Comparison of ENCODE assay signal across 8 cellular contexts in the genomic region with DNA sequence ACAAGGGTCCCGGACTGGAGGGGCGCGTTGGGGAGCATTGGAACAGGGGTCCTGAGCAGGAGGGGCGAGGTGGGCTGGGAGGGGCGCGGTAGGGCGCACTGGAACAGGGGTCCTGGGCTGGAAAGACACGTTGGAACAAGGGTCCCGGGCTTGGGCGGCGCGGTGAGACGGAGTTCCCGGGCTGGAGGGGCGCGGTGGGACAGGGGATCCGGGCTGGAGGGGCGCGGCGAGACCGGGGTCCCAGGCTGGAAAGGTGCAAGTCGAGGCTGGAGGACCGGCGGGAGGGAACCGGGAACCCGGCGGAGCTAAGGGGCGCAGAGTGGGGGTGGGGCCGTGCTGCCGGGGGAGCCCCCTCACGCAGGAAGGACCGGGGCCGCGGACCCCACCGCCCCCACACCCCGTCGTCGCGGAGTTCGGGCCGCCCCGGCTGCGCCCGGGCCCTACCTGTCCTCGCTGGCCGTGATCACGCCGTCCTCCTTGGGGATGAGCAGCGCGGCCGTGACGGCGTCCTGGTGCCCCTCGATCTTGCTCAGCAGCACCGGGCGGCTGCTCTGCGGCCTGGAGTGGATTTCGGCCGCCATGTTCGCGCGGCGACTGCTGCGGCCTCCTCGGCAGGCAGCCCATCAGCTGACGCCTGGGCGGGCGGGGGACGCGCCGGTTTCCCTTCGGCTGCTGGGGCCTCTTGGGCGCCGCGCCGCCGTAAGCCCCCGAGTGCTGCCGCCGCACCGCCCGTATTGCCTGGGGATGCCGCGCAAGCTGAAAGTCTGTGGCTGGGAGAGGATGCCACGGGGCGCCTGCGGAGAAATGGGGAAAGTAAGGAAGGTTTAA. TPM values are rescaled to one million over a fixed set of nuclear protein-coding genes. Genes with fewer than 3 reads are reported as not detected.
DNase-seq lines count a peak whose midpoint lies in the region; ATAC-seq and TF ChIP-seq lines count a peak whose summit lies in the region.

A gene with protein sequence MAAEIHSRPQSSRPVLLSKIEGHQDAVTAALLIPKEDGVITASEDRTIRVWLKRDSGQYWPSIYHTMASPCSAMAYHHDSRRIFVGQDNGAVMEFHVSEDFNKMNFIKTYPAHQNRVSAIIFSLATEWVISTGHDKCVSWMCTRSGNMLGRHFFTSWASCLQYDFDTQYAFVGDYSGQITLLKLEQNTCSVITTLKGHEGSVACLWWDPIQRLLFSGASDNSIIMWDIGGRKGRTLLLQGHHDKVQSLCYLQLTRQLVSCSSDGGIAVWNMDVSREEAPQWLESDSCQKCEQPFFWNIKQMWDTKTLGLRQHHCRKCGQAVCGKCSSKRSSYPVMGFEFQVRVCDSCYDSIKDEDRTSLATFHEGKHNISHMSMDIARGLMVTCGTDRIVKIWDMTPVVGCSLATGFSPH (minus strand): TSS at position 632 of the 828 bp plus-strand sequence. CDS start 51 bp downstream, at position 581.

- ATAC-seq in HG03442 (IDR thresholded peaks at IDR 0.05; ENCODE audit: unreplicated experiment) (peak; percentile 60), left lung (peak; percentile 98)

- H3K4me1 ChIP-seq in BLaER1, result peaks cover 20% of the 10 kb centered on the region
- peaks cover 13 to 43% of the 10 kb centered on the region in 2 donors for H3K4me1 ChIP-seq in left lung

- TF ChIP-seq CTCF in left lung (IDR thresholded peaks at IDR 0.05), result no peak

- peaks cover 17% of the 10 kb centered on the region; the same call in 1 of the 2 replicates for H4K20me1 ChIP-seq in BLaER1

- intact Hi-C loops in left lung (cut with DNase I), result no loop called here

- H3K36me3 ChIP-seq in BLaER1 (peaks cover 17% of the 10 kb centered on the region; the same call in 1 of the 2 replicates), left lung (no peaks in the 10 kb centered on the region)

- DNase-seq in GM19240 (ENCODE audit: insufficient read length, low spot score) (peak; percentile 51), NCI-H526 treated with DMSO at 0.1 percent for 48 hours (lab: John Stamatoyannopoulos, UW) (peak; percentile 66), dedifferentiated amniotic fluid mesenchymal stem cell (ENCODE audit: extremely low spot score) (peak; percentile 76), left lung (peak; percentile 92 to 98)
- peak; percentile 76 for DNase-seq in activated CD4-positive, alpha-beta T cell treated with anti-CD3 and anti-CD28 coated beads, Interleukin-2, amount 50 U/mL, for 1 hour
- peak; percentile 65 for DNase-seq in stimulated activated CD4-positive, alpha-beta T cell treated with anti-CD3 and anti-CD28 coated beads, Interleukin-2, amount 100 ng/mL, for 4 hours (ENCODE audit: low read depth)

- H3K9me3 ChIP-seq in BLaER1 (peaks cover 16% of the 10 kb centered on the region), left lung (no peaks in the 10 kb centered on the region)

- no peaks in the 10 kb centered on the region for H3K27me3 ChIP-seq in BLaER1
- H3K27me3 ChIP-seq in left lung, result no peaks in the 10 kb centered on the region

- peak within 1 kb of the TSS; percentile 94 for H3K9ac ChIP-seq in BLaER1

- peak within 1 kb of the TSS; percentile 92 for H3K4me2 ChIP-seq in BLaER1

- peak within 1 kb of the TSS; percentile 99 for H3K4me3 ChIP-seq in BLaER1
- H3K4me3 ChIP-seq in left lung, result peak within 1 kb of the TSS; percentile 76 to 86

- peak within 1 kb of the TSS; percentile 91 for H3K27ac ChIP-seq in BLaER1
- H3K27ac ChIP-seq in left lung, result peak within 1 kb of the TSS; percentile 92 to 95

RNA-seq across cellular contexts. Expression of the gene that starts here (rescaled TPM):
- total RNA-seq in left lung, result 10 to 100 TPM; 45.5 to 46.3 TPM

Comparison
In these comparisons a context has a peak if more than half of its experiments do, and no peak if none do; other contexts are left out.
1. Peak in every context shown above with its lines: DNase-seq, ATAC-seq, H3K4me3 ChIP-seq and H3K27ac ChIP-seq.